ENCODE assay signal across 19 cellular contexts in genomic region chr19:6383188-6383587, GRCh38.
"Had no signal": no experiment of that assay in that cellular context is flagged by ENCODE, and none has a peak within 500 bp of the region (broad histone marks: within the 10 kb centered on the region; RNA-seq: fewer than 3 reads in every experiment).

No MANE protein-coding gene starts in this region.

- H3K9me3 ChIP-seq: lower lobe of right lung, neutrophil, sigmoid colon, testis, upper lobe of right lung, vagina had no signal

- H3K27ac ChIP-seq: foreskin keratinocyte, left ventricle myocardium inferior, lower lobe of right lung, neutrophil, sigmoid colon, skin epidermis, testis, tibial nerve, upper lobe of right lung, vagina had no signal

- H3K4me3 ChIP-seq: left ventricle myocardium inferior, lower lobe of right lung, sigmoid colon, skin epidermis, testis, tibial nerve, upper lobe of right lung, vagina had no signal

- H3K27me3 ChIP-seq: foreskin keratinocyte, neutrophil, sigmoid colon, testis, tibial nerve, upper lobe of right lung, vagina had no signal

- DNase-seq: effector memory CD4-positive, alpha-beta T cell; foreskin keratinocyte; kidney; left cardiac atrium; left ventricle myocardium inferior; lower lobe of right lung; mesenchymal stem cell; midbrain; posterior cingulate gyrus; sigmoid colon; stimulated activated CD4-positive, alpha-beta T cell treated with anti-CD3 and anti-CD28 coated beads, Interleukin-2, amount 100 ng/mL, for 24 hours; stimulated activated naive CD4-positive, alpha-beta T cell treated with Interleukin-2 at 50 U/mL for 16 hours; testis; upper lobe of right lung had no signal

- H3K4me1 ChIP-seq: foreskin keratinocyte, left ventricle myocardium inferior, lower lobe of right lung, testis, upper lobe of right lung, vagina had no signal

- H3K4me3 Mint-ChIP-seq: nephron had no signal

- ATAC-seq: foreskin keratinocyte, left cardiac atrium, lower lobe of right lung, upper lobe of right lung had no signal

- H3K27ac Mint-ChIP-seq: nephron had no signal
